14 cellular contexts compared by ENCODE assay signal in genomic region chr17:78376161-78376560, GRCh38. TPM values are rescaled to one million over a fixed set of nuclear protein-coding genes. Genes with fewer than 3 reads are reported as not detected.
DNase-seq lines count a peak whose midpoint lies in the region; ATAC-seq and TF ChIP-seq lines count a peak whose summit lies in the region.
"Had no signal": no experiment of that assay in that cellular context is flagged by ENCODE, and none has a peak within 500 bp of the region (broad histone marks: within the 10 kb centered on the region; RNA-seq: fewer than 3 reads in every experiment).

No MANE protein-coding gene starts in this region.

- H3F3A ChIP-seq in GM23248 (ENCODE audit: insufficient read depth): peaks cover 61% of the 10 kb centered on the region

- no peaks in the 10 kb centered on the region for H4K20me1 ChIP-seq in GM23248 (ENCODE audit: insufficient read depth)

- peak overlapping the region; percentile 98 for H3K27ac ChIP-seq in GM23248
- H3K27ac ChIP-seq in iPS-20b (ENCODE audit: low read length): no peak overlapping the region
- H3K27ac ChIP-seq in skeletal muscle tissue (ENCODE audit: low read depth, low read length): peak overlapping the region; percentile 86

- H3K9ac ChIP-seq in GM23248 (peak overlapping the region; percentile 81), iPS-20b (ENCODE audit: low read depth, low read length) (peak overlapping the region; percentile 83; the same call in 1 of the 2 replicates), skeletal muscle tissue (ENCODE audit: low read depth in 1 of 3, low read length in 3 of 3) (no peak overlapping the region)

- H3K36me3 ChIP-seq in GM23248 (ENCODE audit: low read depth): no peaks in the 10 kb centered on the region
- peaks cover 7% of the 10 kb centered on the region for H3K36me3 ChIP-seq in iPS-20b (ENCODE audit: insufficient read depth, low read depth, low read length)
- peaks cover 0 to 2% (median 0%) of the 10 kb centered on the region in 3 donors for H3K36me3 ChIP-seq in skeletal muscle tissue (ENCODE audit: control insufficient read depth in 3 of 3, insufficient read depth in 3 of 3, low read length in 3 of 3)
- H3K36me3 ChIP-seq: pancreas had no signal

- DNase-seq in GM23248 (no peak), omental fat pad (ENCODE audit: low spot score) (no peak), lower leg skin (ENCODE audit: low spot score in 2 of 2) (no peak), NCI-H1092 treated with DMSO at 0.1 percent for 48 hours (lab: John Stamatoyannopoulos, UW) (no peak)
- DNase-seq: hippocampal formation; Karpas-422; NCI-H2029 treated with DMSO at 0.1 percent for 48 hours; stimulated activated CD4-positive, alpha-beta T cell treated with anti-CD3 and anti-CD28 coated beads, Interleukin-1b, Interleukin-23, amount 100 ng/mL, for 48 hours had no signal

- WGBS in GM23248 (ENCODE audit: low coverage in 1 of 2, low lambda C conversion rate in 2 of 2, missing lambda C conversion rate in 2 of 2), 2 experiments: 32 to 33% methylated on average over 5 of the region's 5 CpGs
- 66 to 74% methylated on average over 5 of the region's 5 CpGs for WGBS in lower leg skin, 2 donors

- H3K4me1 ChIP-seq in GM23248 (ENCODE audit: insufficient read depth) (peaks cover 52% of the 10 kb centered on the region), iPS-20b (ENCODE audit: insufficient read depth, low read length) (peaks cover 42% of the 10 kb centered on the region), skeletal muscle tissue (ENCODE audit: control insufficient read depth in 3 of 3, insufficient read depth in 3 of 3, low read length in 3 of 3) (peaks cover 12 to 36% (median 20%) of the 10 kb centered on the region in 3 donors)

- in situ Hi-C loops in GM23248 (cut with MboI): no loop called here

- H2AFZ ChIP-seq in GM23248: no peak overlapping the region

- TF ChIP-seq CTCF in WI38 (IDR thresholded peaks at IDR 0.05; ENCODE audit: low read depth, low read length) (no peak), omental fat pad (IDR thresholded peaks at IDR 0.05) (no peak), lower leg skin (IDR thresholded peaks at IDR 0.05) (no peak)

- intact Hi-C loops in lower leg skin (cut with DNase I; ENCODE audit: low total_unique reads): no loop called here

- ATAC-seq in omental fat pad (ENCODE audit: low FRiP score) (no peak), GM18498 (IDR thresholded peaks at IDR 0.05; ENCODE audit: unreplicated experiment) (no peak)

- H3K27me3 ChIP-seq in GM23248 (replicated peaks; ENCODE audit: insufficient read depth): no peaks in the 10 kb centered on the region
- H3K27me3 ChIP-seq in iPS-20b (ENCODE audit: insufficient read depth, low read length): no peaks in the 10 kb centered on the region
- H3K27me3 ChIP-seq in skeletal muscle tissue (ENCODE audit: control insufficient read depth in 3 of 3, insufficient read depth in 3 of 3, low read length in 3 of 3): no peaks in the 10 kb centered on the region
- H3K27me3 ChIP-seq: pancreas had no signal

- peak overlapping the region; percentile 76 for H3K4me2 ChIP-seq in GM23248 (ENCODE audit: unreplicated experiment)

- H3K9me3 ChIP-seq in GM23248 (ENCODE audit: low read depth) (no peaks in the 10 kb centered on the region), iPS-20b (ENCODE audit: insufficient read depth, low read depth, low read length) (no peaks in the 10 kb centered on the region), skeletal muscle tissue (ENCODE audit: control insufficient read depth in 3 of 3, low read length in 3 of 3) (no peaks in the 10 kb centered on the region)
- H3K9me3 ChIP-seq: pancreas had no signal

- H3K9me2 ChIP-seq in GM23248 (ENCODE audit: insufficient read depth): no peaks in the 10 kb centered on the region

- no peak for TF ChIP-seq POLR2A in lower leg skin (IDR thresholded peaks at IDR 0.05)

- peaks cover 24% of the 10 kb centered on the region for H3K79me2 ChIP-seq in GM23248 (ENCODE audit: insufficient read depth)

- H3K4me3 ChIP-seq in GM23248 (peak overlapping the region; percentile 55), WI38 (ENCODE audit: low read depth, low read length) (peak overlapping the region; percentile 1; the same call in 1 of the 2 replicates), iPS-20b (ENCODE audit: low read length) (no peak overlapping the region), skeletal muscle tissue (ENCODE audit: low read length in 3 of 3) (no peak overlapping the region), lower leg skin (ENCODE audit: low read depth, poor library complexity, severe bottlenecking) (no peak overlapping the region)
- H3K4me3 ChIP-seq: lung, pancreas had no signal

RNA-seq across cellular contexts. Expression of gene PGS1, which starts 2.3 kb away (rescaled TPM):
- 31.4 and 32.5 TPM in 2 replicates for total RNA-seq in GM23248 (2014; rRNA removed; shearing (Covaris generic))
- polyA plus RNA-seq in GM23248 (2016; fragmentation: Nextera tagmentation; extraction: Ambion mirVana): 28.6 and 30.2 TPM in 2 replicates
- total RNA-seq in skeletal muscle tissue (15.1 TPM), omental fat pad (10 to 100 TPM; 25.8 to 97.2 (median 70.2) TPM), lower leg skin (10 to 100 TPM; 30.4 to 40.3 (median 39.9) TPM)

RNA-seq across cellular contexts. Expression of gene SOCS3, which starts 16.3 kb away (rescaled TPM):
- 47.8 and 50.6 TPM in 2 replicates for total RNA-seq in GM23248 (2014; rRNA removed; shearing (Covaris generic))
- 31.2 and 31.5 TPM in 2 replicates for polyA plus RNA-seq in GM23248 (2016; fragmentation: Nextera tagmentation; extraction: Ambion mirVana)
- 15.7 TPM for total RNA-seq in skeletal muscle tissue
- 1,000 to 10,000 TPM in 1 of 4 donors, 100 to 1,000 TPM in 3; 186 to 1,117 (median 634) TPM for total RNA-seq in omental fat pad
- 10 to 100 TPM; 12.5 to 45.0 (median 13.0) TPM for total RNA-seq in lower leg skin

Comparison
In these comparisons a context has a peak if more than half of its experiments do, and no peak if none do; other contexts are left out.
1. H3K4me3 ChIP-seq: peak in GM23248 (single experiment) and WI38 (single experiment); none in iPS-20b (single experiment), skeletal muscle tissue (0 of 3) and lower leg skin (single experiment).
2. H3K9ac ChIP-seq: peak in GM23248 (single experiment) and iPS-20b (single experiment); none in skeletal muscle tissue (0 of 3).